27 cellular contexts compared by ENCODE assay signal in the genomic region with DNA sequence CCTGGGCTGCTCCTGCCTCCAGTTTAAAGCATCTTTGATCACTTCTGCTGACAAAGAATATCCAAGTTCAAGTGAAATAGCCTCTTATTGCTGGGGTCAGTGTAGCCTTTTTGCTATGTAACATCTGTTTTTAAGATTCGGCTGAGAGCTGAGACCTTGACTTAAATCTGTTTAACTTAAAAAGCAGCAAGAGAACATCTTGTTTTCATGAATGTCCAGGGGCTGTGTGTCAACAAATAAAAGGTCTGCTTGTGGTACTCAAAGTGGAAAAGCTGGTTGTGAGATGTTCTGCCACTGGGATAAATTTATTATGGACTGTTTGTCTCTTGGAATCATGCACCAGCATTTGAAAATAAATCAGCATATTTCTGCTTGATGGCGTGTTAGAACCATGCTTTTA.
A peak's percentile ranks its signal among the peaks of the same experiment; 100 is the strongest.
DNase-seq lines count a peak whose midpoint lies in the region; ATAC-seq, FAIRE-seq and TF ChIP-seq lines count a peak whose summit lies in the region.
"Had no signal": no experiment of that assay in that cellular context is flagged by ENCODE, and none has a peak within 500 bp of the region (broad histone marks: within the 10 kb centered on the region; RNA-seq: fewer than 3 reads in every experiment).

No MANE protein-coding gene starts in this region.

- H3K14ac ChIP-seq in mesenchymal stem cell (ENCODE audit: low read length in 2 of 2): no peak overlapping the region

- H3K27ac ChIP-seq in C4-2B (peak overlapping the region; percentile 22; the same call in 1 of the 2 replicates), mesenchymal stem cell (ENCODE audit: low read length, poor library complexity, severe bottlenecking) (no peak overlapping the region), left lung (no peak overlapping the region), upper lobe of right lung (no peak overlapping the region)
- H3K27ac ChIP-seq: BLaER1 treated with 17β-estradiol and CSF1 and Interleukin-3, amounts not matched to agents 10 nM and 100 nM; SK-N-MC had no signal

- H3K4me1 ChIP-seq in mesenchymal stem cell (ENCODE audit: control insufficient read depth, insufficient read depth, low read depth, low read length) (peaks cover 2% of the 10 kb centered on the region), left lung (peaks cover 8 to 19% of the 10 kb centered on the region in 2 donors), upper lobe of right lung (no peaks in the 10 kb centered on the region)

- no peak overlapping the region for H3K9ac ChIP-seq in mesenchymal stem cell (ENCODE audit: low read length)
- H3K9ac ChIP-seq: BLaER1 treated with 17β-estradiol and CSF1 and Interleukin-3, amounts not matched to agents 10 nM and 100 nM had no signal

- no peak for ATAC-seq in GM18498 (IDR thresholded peaks at IDR 0.05; ENCODE audit: unreplicated experiment)
- ATAC-seq in left lung: no peak
- no peak for ATAC-seq in upper lobe of right lung
- ATAC-seq: activated T-cell treated with anti-CD3 and anti-CD28 coated beads, Interleukin-2, amount 50 U/mL, for 72 hours; left ventricle myocardium superior had no signal

- no peak overlapping the region for H2BK5ac ChIP-seq in mesenchymal stem cell (ENCODE audit: low read depth, low read length, poor library complexity, severe bottlenecking)

- H3K4me3 ChIP-seq in choroid plexus epithelial cell (ENCODE audit: low read depth, low read length): no peak overlapping the region
- H3K4me3 ChIP-seq in mesenchymal stem cell (ENCODE audit: insufficient read depth in 1 of 2, low read depth in 1 of 2, low read length in 2 of 2): no peak overlapping the region
- no peak overlapping the region for H3K4me3 ChIP-seq in left lung
- H3K4me3 ChIP-seq in upper lobe of right lung: no peak overlapping the region
- H3K4me3 ChIP-seq: BLaER1 treated with 17β-estradiol and CSF1 and Interleukin-3, amounts not matched to agents 10 nM and 100 nM; dorsolateral prefrontal cortex; SK-N-MC had no signal

- 42% methylated on average over 2 of the region's 2 CpGs for WGBS in mesenchymal stem cell

- H2BK15ac ChIP-seq in mesenchymal stem cell (ENCODE audit: low read depth, poor library complexity, severe bottlenecking): no peak overlapping the region

- no peak overlapping the region for H2AK5ac ChIP-seq in mesenchymal stem cell (ENCODE audit: low read length, severe bottlenecking)

- H3K23ac ChIP-seq in mesenchymal stem cell (ENCODE audit: low read length in 2 of 2): no peak overlapping the region

- H3K27me3 ChIP-seq in mesenchymal stem cell (ENCODE audit: control insufficient read depth in 1 of 2, insufficient read depth in 1 of 2, low read length in 2 of 2): no peaks in the 10 kb centered on the region
- no peaks in the 10 kb centered on the region for H3K27me3 ChIP-seq in left lung
- H3K27me3 ChIP-seq in upper lobe of right lung: no peaks in the 10 kb centered on the region
- H3K27me3 ChIP-seq: BLaER1 treated with 17β-estradiol and CSF1 and Interleukin-3, amounts not matched to agents 10 nM and 100 nM; dorsolateral prefrontal cortex had no signal

- H2BK12ac ChIP-seq in mesenchymal stem cell (ENCODE audit: low read length in 2 of 2): peak overlapping the region in 1 of 2 experiments; percentile 81

- DNase-seq in choroid plexus epithelial cell (ENCODE audit: low read depth): peak; percentile 51
- DNase-seq in mesenchymal stem cell: peak; percentile 51
- DNase-seq in smooth muscle cell of the brain vasculature (ENCODE audit: low read depth, low spot score): peak; percentile 46
- DNase-seq in H54 (ENCODE audit: insufficient read length, low spot score): no peak
- DNase-seq in left lung: no peak
- no peak for DNase-seq in upper lobe of right lung
- DNase-seq: ACHN; activated CD4-positive, alpha-beta T cell treated with anti-CD3 and anti-CD28 coated beads for 4 hours; activated naive CD4-positive, alpha-beta T cell treated with anti-CD3 and anti-CD28 coated beads, Interleukin-2, amount 10 ng/mL, durations not matched to agents 7 days and 5 days; activated T-cell treated with anti-CD3 and anti-CD28 coated beads, Interleukin-2, amount 50 U/mL, for 72 hours; anterior cingulate cortex; central memory CD4-positive, alpha-beta T cell; DND-41; dorsolateral prefrontal cortex; hippocampal formation; immature natural killer cell; left ventricle myocardium superior; NCI-H1694 treated with DMSO at 0.1 percent for 48 hours; NCI-H526 treated with DMSO at 0.1 percent for 48 hours; nephron progenitor cell; stimulated activated CD8-positive, alpha-beta memory T cell treated with anti-CD3 and anti-CD28 coated beads, Interleukin-4, amount 100 ng/mL, for 48 hours had no signal

- intact Hi-C loops in left lung (cut with DNase I) (no loop called here), upper lobe of right lung (cut with DNase I) (no loop called here)

- peaks cover 21% of the 10 kb centered on the region for H3K79me1 ChIP-seq in mesenchymal stem cell (replicated peaks; ENCODE audit: low read length, poor library complexity, severe bottlenecking)

- no peak overlapping the region for H4K8ac ChIP-seq in mesenchymal stem cell (ENCODE audit: low read length)

- H3K36me3 ChIP-seq in mesenchymal stem cell (ENCODE audit: control insufficient read depth in 1 of 2, insufficient read depth in 2 of 2, low read depth in 1 of 2, low read length in 2 of 2) (peaks cover 3 to 33% of the 10 kb centered on the region in 2 experiments), left lung (no peaks in the 10 kb centered on the region), upper lobe of right lung (no peaks in the 10 kb centered on the region)

- H4K91ac ChIP-seq in mesenchymal stem cell (ENCODE audit: low read length): peak overlapping the region; percentile 65

- no peak for FAIRE-seq in H54 (lab: Jason Lieb, UNC)
- FAIRE-seq: frontal cortex, H1 had no signal

- no peak for TF ChIP-seq CTCF in C4-2B (conservative IDR thresholded peaks at IDR 0.05)
- TF ChIP-seq CTCF in choroid plexus epithelial cell (conservative IDR thresholded peaks at IDR 0.05; ENCODE audit: low read depth, low read length): no peak
- no peak for TF ChIP-seq CTCF in left lung (IDR thresholded peaks at IDR 0.05)
- TF ChIP-seq CTCF in upper lobe of right lung (IDR thresholded peaks at IDR 0.05): no peak

- H2BK120ac ChIP-seq in mesenchymal stem cell (ENCODE audit: low read depth, low read length): peak overlapping the region; percentile 75

- no peak for TF ChIP-seq POLR2A in H54 (IDR thresholded peaks at IDR 0.05; ENCODE audit: low read depth, low read length)

- H3K4me2 ChIP-seq in mesenchymal stem cell (ENCODE audit: low read length, poor library complexity, severe bottlenecking): no peak overlapping the region
- H3K4me2 ChIP-seq: BLaER1 treated with 17β-estradiol and CSF1 and Interleukin-3, amounts not matched to agents 10 nM and 100 nM had no signal

- H3K4ac ChIP-seq in mesenchymal stem cell (ENCODE audit: low read depth in 1 of 2, low read length in 2 of 2): peak overlapping the region in 1 of 2 experiments; percentile 81

- H2AFZ ChIP-seq in mesenchymal stem cell (ENCODE audit: low read depth, low read length): no peak overlapping the region

- peak overlapping the region in 1 of 2 experiments; percentile 84 for H3K18ac ChIP-seq in mesenchymal stem cell (ENCODE audit: low read depth in 1 of 2, low read length in 2 of 2)

- H3K9me3 ChIP-seq in mesenchymal stem cell (ENCODE audit: control insufficient read depth, low read length) (no peaks in the 10 kb centered on the region), left lung (no peaks in the 10 kb centered on the region), upper lobe of right lung (no peaks in the 10 kb centered on the region)

Comparison
In these comparisons a context has a peak if more than half of its experiments do, and no peak if none do; other contexts are left out.
1. DNase-seq: peak in choroid plexus epithelial cell (single experiment), mesenchymal stem cell (single experiment) and smooth muscle cell of the brain vasculature (single experiment); none in H54 (single experiment), left lung (0 of 2) and upper lobe of right lung (single experiment).